Comparison of ENCODE assay signal across 21 cellular contexts in the genomic region with DNA sequence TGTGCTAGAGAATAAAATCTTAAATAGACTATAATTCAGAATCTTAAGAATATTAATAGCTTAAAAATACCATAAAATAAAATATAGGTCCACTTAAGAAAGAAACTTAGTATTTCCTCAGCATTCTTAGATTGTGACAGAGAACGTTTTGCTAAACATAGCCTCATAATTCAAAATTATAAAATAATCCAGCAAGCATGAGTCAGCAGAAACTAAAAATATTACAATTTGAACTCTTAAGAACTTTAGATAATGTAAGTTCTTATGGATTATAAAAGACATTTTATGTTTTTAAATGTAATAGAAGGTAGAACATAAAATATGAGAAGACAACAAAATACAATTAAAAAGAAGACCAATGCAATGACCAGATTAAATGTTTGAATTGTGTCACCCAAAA.
DNase-seq lines count a peak whose midpoint lies in the region; ATAC-seq, FAIRE-seq and TF ChIP-seq lines count a peak whose summit lies in the region.
"Had no signal": no experiment of that assay in that cellular context is flagged by ENCODE, and none has a peak within 500 bp of the region (broad histone marks: within the 10 kb centered on the region; RNA-seq: fewer than 3 reads in every experiment).

No MANE protein-coding gene starts in this region.

- no peaks in the 10 kb centered on the region for H3K36me3 ChIP-seq in HepG2 (replicated peaks in 1 of 2; ENCODE audit: control insufficient read depth in 1 of 2, insufficient read depth in 2 of 2, low read length in 2 of 2)
- H3K36me3 ChIP-seq in right lobe of liver = no peaks in the 10 kb centered on the region
- no peaks in the 10 kb centered on the region for H3K36me3 ChIP-seq in K562 (ENCODE audit: control insufficient read depth, insufficient read depth, low read length)
- H3K36me3 ChIP-seq: HAP-1 had no signal

- H3K9me3 ChIP-seq in HepG2 (ENCODE audit: low read length) (no peaks in the 10 kb centered on the region), right lobe of liver (no peaks in the 10 kb centered on the region), K562 (replicated peaks; ENCODE audit: control insufficient read depth, insufficient read depth, low read depth, low read length) (no peaks in the 10 kb centered on the region)
- H3K9me3 ChIP-seq: HAP-1 had no signal

- BruUV-seq in HepG2 (replicated peaks; lab: Mats Ljungman, UMichigan) = no TSS peak
- BruUV-seq in K562 (replicated peaks; lab: Mats Ljungman, UMichigan) = no TSS peak

- H3K27ac ChIP-seq in HepG2 (ENCODE audit: extremely low read length, insufficient read depth, low read length) (no peak overlapping the region), right lobe of liver (no peak overlapping the region), K562 (ENCODE audit: extremely low read depth, low read depth, low read length) (no peak overlapping the region)
- H3K27ac ChIP-seq: 22Rv1 had no signal

- ATAC-seq in HepG2 (no peak), right lobe of liver (no peak), K562 (no peak), HG02623 (IDR thresholded peaks at IDR 0.05; ENCODE audit: unreplicated experiment) (no peak), WTC11 (no peak)

- no peak overlapping the region for H3K4me3 Mint-ChIP-seq in activated CD4-positive, alpha-beta T cell treated with anti-CD3 and anti-CD28 coated beads, Interleukin-2, amount 10 ng/mL, durations not matched to agents 24 days and 14 days
- no peak overlapping the region for H3K4me3 Mint-ChIP-seq in WTC11
- H3K4me3 Mint-ChIP-seq: CD4-positive, alpha-beta memory T cell had no signal

- H3K4me1 ChIP-seq in HepG2 (ENCODE audit: insufficient read depth, low read length) = no peaks in the 10 kb centered on the region
- no peaks in the 10 kb centered on the region for H3K4me1 ChIP-seq in right lobe of liver
- no peaks in the 10 kb centered on the region for H3K4me1 ChIP-seq in K562 (replicated peaks in 1 of 2; ENCODE audit: control insufficient read depth in 2 of 2, insufficient read depth in 2 of 2, low read length in 2 of 2)
- H3K4me1 ChIP-seq: HAP-1 had no signal

- intact Hi-C loops in HepG2 (cut with micrococcal nuclease; ENCODE audit: unreplicated experiment) = no loop called here
- intact Hi-C loops in right lobe of liver (cut with DNase I) = no loop called here
- intact Hi-C loops in K562 (cut with micrococcal nuclease) = no loop called here
- intact Hi-C loops in activated CD4-positive, alpha-beta T cell treated with anti-CD3 and anti-CD28 coated beads, Interleukin-2, amount 10 ng/mL, durations not matched to agents 24 days and 14 days (cut with micrococcal nuclease) = no loop called here

- in situ Hi-C loops in HepG2 (cut with HindIII; ENCODE audit: extremely low pct_ligation_motif_present, low pct_unique_long_range_greater_than_20kb) (loop anchor here (25.0 kb wide), 1 partner anchor 700 kb away; no protein-coding TSS in a partner anchor), K562 (cut with MboI) (loop anchor here (25.0 kb wide), 1 partner anchor 700 kb away; no protein-coding TSS in a partner anchor)

- TF ChIP-seq EP300 in HepG2 (IDR thresholded peaks at IDR 0.05; ENCODE audit: low read depth in 2 of 2, low read length in 2 of 2) (no peak), HepG2 (CRISPR knock-in tag; IDR thresholded peaks at IDR 0.05; ENCODE audit: borderline replicate concordance) (no peak), K562 (IDR thresholded peaks at IDR 0.05; ENCODE audit: low read length) (no peak)

- 5% methylated on average over 1 of the region's 1 CpG for WGBS in HepG2 (ENCODE audit: low lambda C conversion rate)
- 10% methylated on average over 1 of the region's 1 CpG for WGBS in right lobe of liver (ENCODE audit: insufficient coverage, low coverage, low lambda C conversion rate, missing lambda C conversion rate)
- 0% methylated on average over 1 of the region's 1 CpG for WGBS in K562 (ENCODE audit: insufficient coverage, low coverage, missing lambda C conversion rate)

- H3K27me3 Mint-ChIP-seq in activated CD4-positive, alpha-beta T cell treated with anti-CD3 and anti-CD28 coated beads, Interleukin-2, amount 10 ng/mL, durations not matched to agents 24 days and 14 days = no peaks in the 10 kb centered on the region
- no peaks in the 10 kb centered on the region for H3K27me3 Mint-ChIP-seq in WTC11 (ENCODE audit: low read depth)
- H3K27me3 Mint-ChIP-seq: CD4-positive, alpha-beta memory T cell had no signal

- H3K9ac ChIP-seq in HepG2 (ENCODE audit: insufficient read depth, low read depth, low read length) (no peak overlapping the region), K562 (ENCODE audit: insufficient read depth in 1 of 2, low read depth in 2 of 2, low read length in 2 of 2) (no peak overlapping the region)

- H3K9me1 ChIP-seq in K562 (ENCODE audit: control insufficient read depth, insufficient read depth, low read length) = no peaks in the 10 kb centered on the region

- H3K27ac Mint-ChIP-seq in activated CD4-positive, alpha-beta T cell treated with anti-CD3 and anti-CD28 coated beads, Interleukin-2, amount 10 ng/mL, durations not matched to agents 24 days and 14 days = no peak overlapping the region
- H3K27ac Mint-ChIP-seq in WTC11 = no peak overlapping the region
- H3K27ac Mint-ChIP-seq: CD4-positive, alpha-beta memory T cell had no signal

- POLR2A ChIA-PET in HepG2 (lab: Yijun Ruan, JAX) (no interaction called here), K562 (lab: Yijun Ruan, JAX) (no interaction called here), WTC11 (lab: Charles Lee) (interaction anchor here (0.7 kb wide), 1 partner anchor 13 kb away, joined by 4 read pairs; no protein-coding TSS in a partner anchor)

- no peaks in the 10 kb centered on the region for H3K9me3 Mint-ChIP-seq in activated CD4-positive, alpha-beta T cell treated with anti-CD3 and anti-CD28 coated beads, Interleukin-2, amount 10 ng/mL, durations not matched to agents 24 days and 14 days
- H3K9me3 Mint-ChIP-seq in WTC11 = no peaks in the 10 kb centered on the region

- no peak for DNase-seq in HepG2 (ENCODE audit: low spot score)
- no peak for DNase-seq in right lobe of liver
- no peak for DNase-seq in K562 (ENCODE audit: extremely low read depth in 1 of 4, low spot score in 3 of 4)
- peak; percentile 5 for DNase-seq in fibroblast of pulmonary artery (ENCODE audit: low read depth)
- no peak for DNase-seq in ecto neural progenitor cell (ENCODE audit: low spot score)
- DNase-seq in activated CD4-positive, alpha-beta T cell treated with anti-CD3 and anti-CD28 coated beads, Interleukin-2, amount 10 ng/mL, durations not matched to agents 24 days and 14 days = no peak
- no peak for DNase-seq in WTC11 (ENCODE audit: low spot score)
- DNase-seq: C1 segment of cervical spinal cord; Calu3; CD4-positive, alpha-beta memory T cell; COR-L47; DMS53; DMS79 treated with DMSO at 0.1 percent for 48 hours; GF-D8; GOT3 had no signal

- H3K36me3 Mint-ChIP-seq in activated CD4-positive, alpha-beta T cell treated with anti-CD3 and anti-CD28 coated beads, Interleukin-2, amount 10 ng/mL, durations not matched to agents 24 days and 14 days (ENCODE audit: low read depth) = no peaks in the 10 kb centered on the region
- H3K36me3 Mint-ChIP-seq in WTC11 = no peaks in the 10 kb centered on the region
- H3K36me3 Mint-ChIP-seq: CD4-positive, alpha-beta memory T cell had no signal

- H4K20me1 ChIP-seq in HepG2 (ENCODE audit: insufficient read depth, low read length) (no peaks in the 10 kb centered on the region), K562 (replicated peaks; ENCODE audit: control insufficient read depth, insufficient read depth, low read length) (no peaks in the 10 kb centered on the region)

- TF ChIP-seq RAD21 in HepG2 (CRISPR knock-in tag; IDR thresholded peaks at IDR 0.05) (no peak), K562 (CRISPR knock-in tag; conservative IDR thresholded peaks at IDR 0.05 in 1 of 2, IDR thresholded peaks at IDR 0.05 in 1 of 2) (no peak)

- no peaks in the 10 kb centered on the region for H3K27me3 ChIP-seq in HepG2 (ENCODE audit: control insufficient read depth in 1 of 2, insufficient read depth in 2 of 2, low read length in 2 of 2)
- peaks cover 0 to 5% of the 10 kb centered on the region in 2 donors for H3K27me3 ChIP-seq in right lobe of liver
- no peaks in the 10 kb centered on the region for H3K27me3 ChIP-seq in K562 (ENCODE audit: control insufficient read depth in 2 of 2, insufficient read depth in 2 of 2, low read length in 2 of 2)

- H3K79me2 ChIP-seq in HepG2 (ENCODE audit: insufficient read depth, low read length) = no peaks in the 10 kb centered on the region
- H3K79me2 ChIP-seq in K562 (ENCODE audit: control insufficient read depth, insufficient read depth, low read length) = no peaks in the 10 kb centered on the region

- CTCF ChIA-PET in HepG2 (lab: Yijun Ruan, JAX; ENCODE audit: low intra/inter-chr PET ratio, low total read pairs) (no interaction called here), K562 (lab: Yijun Ruan, JAX; ENCODE audit: low intra/inter-chr PET ratio) (no interaction called here), WTC11 (lab: Charles Lee) (no interaction called here)

- no peak overlapping the region for H3K4me2 ChIP-seq in HepG2 (ENCODE audit: low read depth, low read length)
- H3K4me2 ChIP-seq in K562 (ENCODE audit: insufficient read depth, low read length) = no peak overlapping the region

- FAIRE-seq in HepG2 (lab: Jason Lieb, UNC) (no peak), K562 (lab: Jason Lieb, UNC) (no peak)
- FAIRE-seq: A204.1, GM12892, H54 had no signal

- H3K4me3 ChIP-seq in HepG2 (replicated peaks in 1 of 3; ENCODE audit: insufficient read depth in 1 of 3, low read depth in 2 of 3, low read length in 3 of 3) = no peak overlapping the region
- H3K4me3 ChIP-seq in right lobe of liver = no peak overlapping the region
- no peak overlapping the region for H3K4me3 ChIP-seq in K562
- no peak overlapping the region for H3K4me3 ChIP-seq in fibroblast of pulmonary artery (replicated peaks; ENCODE audit: low read depth, low read length)
- H3K4me3 ChIP-seq: HAP-1 had no signal

- H2AFZ ChIP-seq in HepG2 (ENCODE audit: low read length) (no peak overlapping the region), K562 (ENCODE audit: low read depth, low read length) (no peak overlapping the region)

- no peak for TF ChIP-seq POLR2A in HepG2 (IDR thresholded peaks at IDR 0.05; ENCODE audit: insufficient read depth in 1 of 2, low read depth in 2 of 2, low read length in 2 of 2)
- no peak for TF ChIP-seq POLR2A in right lobe of liver (IDR thresholded peaks at IDR 0.05)
- no peak for TF ChIP-seq POLR2A in K562 (conservative IDR thresholded peaks at IDR 0.05)

- no peak for TF ChIP-seq CTCF in HepG2 (CRISPR knock-in tag; IDR thresholded peaks at IDR 0.05)
- TF ChIP-seq CTCF in right lobe of liver (IDR thresholded peaks at IDR 0.05) = no peak
- TF ChIP-seq CTCF in K562 (IDR thresholded peaks at IDR 0.05 in 2 of 3, conservative IDR thresholded peaks at IDR 0.05 in 1 of 3; ENCODE audit: insufficient read depth in 2 of 3, low read depth in 1 of 3, low read length in 3 of 3) = no peak
- TF ChIP-seq CTCF in fibroblast of pulmonary artery (IDR thresholded peaks at IDR 0.05; ENCODE audit: low read length, missing control alignments) = no peak
- TF ChIP-seq CTCF in WTC11 (IDR thresholded peaks at IDR 0.05) = no peak

- H3K4me1 Mint-ChIP-seq in activated CD4-positive, alpha-beta T cell treated with anti-CD3 and anti-CD28 coated beads, Interleukin-2, amount 10 ng/mL, durations not matched to agents 24 days and 14 days = no peaks in the 10 kb centered on the region
- H3K4me1 Mint-ChIP-seq in WTC11 = peaks cover 13% of the 10 kb centered on the region
- H3K4me1 Mint-ChIP-seq: CD4-positive, alpha-beta memory T cell had no signal

TF ChIP-seq in WTC11, 78 proteins besides CTCF, POLR2A, EP300 and RAD21 (continues in another document):
- TF ChIP-seq NR2C2 (CRISPR knock-in tag; IDR thresholded peaks at IDR 0.05) = no peak
- no peak for TF ChIP-seq SOX15 (CRISPR knock-in tag; IDR thresholded peaks at IDR 0.05)
